9 cellular contexts compared by ENCODE assay signal in the genomic region with DNA sequence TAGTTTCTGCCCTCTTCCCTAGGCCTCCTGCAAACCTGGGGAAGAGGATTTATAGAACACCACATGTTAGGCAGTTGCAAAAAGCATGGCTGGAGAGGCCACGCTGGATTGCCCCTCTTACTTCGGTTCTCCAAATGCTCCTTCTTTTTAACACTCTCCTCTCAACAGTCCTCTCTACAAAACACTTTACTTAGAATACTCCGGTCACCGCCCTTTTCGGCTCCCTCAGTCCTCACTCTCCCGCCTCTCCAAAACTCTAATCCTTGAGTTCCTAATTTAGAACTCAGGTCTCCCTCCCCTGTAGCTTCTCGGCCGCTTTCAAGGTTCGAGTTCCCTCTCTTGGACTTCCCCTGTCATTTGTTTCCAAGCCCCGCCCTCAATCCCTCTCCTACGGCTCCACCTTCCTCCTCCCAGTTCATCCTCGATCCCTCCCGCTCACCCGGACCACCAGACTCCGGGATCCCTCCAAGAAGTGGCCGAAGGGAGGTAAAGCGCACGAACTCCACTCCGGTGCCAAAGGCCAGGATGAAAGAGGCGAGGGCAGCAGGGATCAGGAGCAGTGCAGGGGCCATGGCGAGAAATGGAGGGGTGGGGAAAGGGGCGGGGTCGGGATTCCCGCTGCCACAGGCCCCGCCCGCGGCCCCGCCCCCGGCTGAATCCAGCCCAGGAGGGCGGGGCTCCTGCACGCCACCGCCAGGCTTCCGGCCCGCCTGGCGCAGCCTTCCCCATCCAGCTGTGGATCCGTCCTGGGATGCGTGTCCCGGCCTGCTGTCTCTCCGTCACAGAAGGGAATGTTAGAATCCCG. TPM values are rescaled to one million over a fixed set of nuclear protein-coding genes. Genes with fewer than 3 reads are reported as not detected.
DNase-seq lines count a peak whose midpoint lies in the region; ATAC-seq, FAIRE-seq and TF ChIP-seq lines count a peak whose summit lies in the region.
"Had no signal": no experiment of that assay in that cellular context is flagged by ENCODE, and none has a peak within 500 bp of the region (broad histone marks: within the 10 kb centered on the region; RNA-seq: fewer than 3 reads in every experiment).

A gene with protein sequence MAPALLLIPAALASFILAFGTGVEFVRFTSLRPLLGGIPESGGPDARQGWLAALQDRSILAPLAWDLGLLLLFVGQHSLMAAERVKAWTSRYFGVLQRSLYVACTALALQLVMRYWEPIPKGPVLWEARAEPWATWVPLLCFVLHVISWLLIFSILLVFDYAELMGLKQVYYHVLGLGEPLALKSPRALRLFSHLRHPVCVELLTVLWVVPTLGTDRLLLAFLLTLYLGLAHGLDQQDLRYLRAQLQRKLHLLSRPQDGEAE (minus strand): TSS at position 582 of the 805 bp plus-strand sequence. CDS start 10 bp downstream, at position 572.

- H3K4me2 ChIP-seq in trophoblast cell (ENCODE audit: low read length): peak within 1 kb of the TSS; percentile 74

- H4K12ac ChIP-seq in trophoblast cell (ENCODE audit: low read depth, low read length): peak within 1 kb of the TSS; percentile 80

- TF ChIP-seq POLR2A in H54 (IDR thresholded peaks at IDR 0.05; ENCODE audit: low read depth, low read length): peak; percentile 46; the same call in 1 of the 2 replicates
- peak in 1 of 2 donors; percentile 32 for TF ChIP-seq POLR2A in heart left ventricle (IDR thresholded peaks at IDR 0.05)

- 0 to 1% (median 1%) methylated on average over 33 to 40 of the region's 40 CpGs for WGBS in heart left ventricle, 4 donors
- no CpG with 5 or more reads among the region's 40 CpGs for WGBS in trophoblast cell (ENCODE audit: extremely low coverage, insufficient coverage, insufficient read length)

- intact Hi-C loops in T-helper 1 cell treated with Interleukin-12 subunit alpha and Interleukin-12 subunit beta and Interleukin-4 antibody, amounts not matched to agents 30 ng/mL and 1 ng/mL, for 36 hours (cut with micrococcal nuclease): loop anchor here (1.0 kb wide), 1 partner anchor 8 kb away; no protein-coding TSS in a partner anchor
- intact Hi-C loops in heart left ventricle (cut with DNase I): loop anchor here in 4 of 10 donors (1.0 to 2.0 kb wide), 3 partner anchors 24 to 28 kb away; a partner anchor contains a TSS

- H2AFZ ChIP-seq in trophoblast cell (ENCODE audit: insufficient read depth, low read length, poor library complexity): peak within 1 kb of the TSS; percentile 94

- H3K23ac ChIP-seq in trophoblast cell (ENCODE audit: low read length): no peak within 1 kb of the TSS

- H3K79me2 ChIP-seq in trophoblast cell (ENCODE audit: control insufficient read depth, insufficient read depth, low read length, poor library complexity): peaks cover 15% of the 10 kb centered on the region

- H3K27ac ChIP-seq in heart left ventricle (peak within 1 kb of the TSS in 11 of 12 donors; percentile 74 to 100 (median 97)), trophoblast cell (ENCODE audit: low read depth, low read length) (peak within 1 kb of the TSS; percentile 77)

- H3K27me3 ChIP-seq in heart left ventricle: no peaks in the 10 kb centered on the region
- no peaks in the 10 kb centered on the region for H3K27me3 ChIP-seq in trophoblast cell (ENCODE audit: insufficient read depth, low read length)

- peaks cover 0 to 3% (median 0%) of the 10 kb centered on the region in 9 donors for H3K36me3 ChIP-seq in heart left ventricle
- H3K36me3 ChIP-seq in trophoblast cell (ENCODE audit: control insufficient read depth in 1 of 2, insufficient read depth in 2 of 2, low read length in 2 of 2): peaks cover 2 to 5% of the 10 kb centered on the region in 2 experiments

- peak within 1 kb of the TSS; percentile 75 for H2BK120ac ChIP-seq in trophoblast cell (ENCODE audit: insufficient read depth, low read length, poor library complexity)

- peak within 1 kb of the TSS; percentile 85 for H4K91ac ChIP-seq in trophoblast cell (ENCODE audit: low read depth, low read length)

- H3K79me1 ChIP-seq in trophoblast cell (ENCODE audit: low read length): peaks cover 22% of the 10 kb centered on the region

- H3K4me3 ChIP-seq in heart left ventricle (peak within 1 kb of the TSS; percentile 34 to 76 (median 64)), trophoblast cell (ENCODE audit: low read depth, low read length) (peak within 1 kb of the TSS; percentile 81)

- no peak for FAIRE-seq in H54 (lab: Jason Lieb, UNC)
- FAIRE-seq: colon had no signal

- peak within 1 kb of the TSS; percentile 86 for H4K8ac ChIP-seq in trophoblast cell (ENCODE audit: low read depth, low read length)

- peaks cover 4 to 44% (median 36%) of the 10 kb centered on the region in 12 donors for H3K4me1 ChIP-seq in heart left ventricle
- H3K4me1 ChIP-seq in trophoblast cell (ENCODE audit: control insufficient read depth in 1 of 2, insufficient read depth in 2 of 2, low read length in 2 of 2): peaks cover 20 to 21% of the 10 kb centered on the region in 2 experiments

- DNase-seq in COLO829 (ENCODE audit: low spot score) (peak; percentile 90), H54 (ENCODE audit: insufficient read length, low spot score) (peak; percentile 78), NCI-H1694 (lab: John Stamatoyannopoulos, UW) (peak; percentile 78), amniotic stem cell (lab: John Stamatoyannopoulos, UW) (peak; percentile 85), heart left ventricle (peak; percentile 90 to 95 (median 91)), trophoblast cell (peak; percentile 88 to 92), ureter (ENCODE audit: low spot score) (peak; percentile 88)

- peak within 1 kb of the TSS; percentile 96 for H3K18ac ChIP-seq in trophoblast cell (ENCODE audit: low read length)

- H3K4ac ChIP-seq in trophoblast cell (ENCODE audit: low read depth, low read length): peak within 1 kb of the TSS; percentile 49

- ATAC-seq in heart left ventricle: peak; percentile 41 to 76 (median 72)

- peak within 1 kb of the TSS; percentile 50 for H3K9ac ChIP-seq in trophoblast cell (ENCODE audit: low read length)

- H2BK5ac ChIP-seq in trophoblast cell (ENCODE audit: low read depth, low read length, poor library complexity): peak within 1 kb of the TSS; percentile 83

- no peak for TF ChIP-seq CTCF in heart left ventricle (IDR thresholded peaks at IDR 0.05)

- H2BK12ac ChIP-seq in trophoblast cell (ENCODE audit: low read length): peak within 1 kb of the TSS; percentile 75

- H3K14ac ChIP-seq in trophoblast cell (ENCODE audit: low read length): peak within 1 kb of the TSS; percentile 91

- H3K9me3 ChIP-seq in heart left ventricle: no peaks in the 10 kb centered on the region
- peaks cover 1% of the 10 kb centered on the region for H3K9me3 ChIP-seq in trophoblast cell (ENCODE audit: insufficient read depth, low read depth, low read length)

- no peak within 1 kb of the TSS for H2AK5ac ChIP-seq in trophoblast cell (ENCODE audit: low read length)

RNA-seq across cellular contexts. Expression of the gene that starts here (rescaled TPM):
- 28.2 and 32.3 TPM in 2 replicates for total RNA-seq in T-helper 1 cell treated with Interleukin-12 subunit alpha and Interleukin-12 subunit beta and Interleukin-4 antibody, amounts not matched to agents 30 ng/mL and 1 ng/mL, for 36 hours
- total RNA-seq in heart left ventricle (1 to 10 TPM; 2.2 to 9.6 (median 3.9) TPM), ureter (12.3 TPM)
- polyA plus RNA-seq in heart left ventricle: 1 to 10 TPM; 5.6 to 8.6 TPM
- 55.7 and 59.4 TPM in 2 replicates for polyA plus RNA-seq in trophoblast cell (2013)

Comparison
In these comparisons a context has a peak if more than half of its experiments do, and no peak if none do; other contexts are left out.
1. Peak in every context shown above with its lines: DNase-seq, ATAC-seq, H3K4me3 ChIP-seq and H3K27ac ChIP-seq.